ENCODE assay signal across 14 cellular contexts in the genomic region with DNA sequence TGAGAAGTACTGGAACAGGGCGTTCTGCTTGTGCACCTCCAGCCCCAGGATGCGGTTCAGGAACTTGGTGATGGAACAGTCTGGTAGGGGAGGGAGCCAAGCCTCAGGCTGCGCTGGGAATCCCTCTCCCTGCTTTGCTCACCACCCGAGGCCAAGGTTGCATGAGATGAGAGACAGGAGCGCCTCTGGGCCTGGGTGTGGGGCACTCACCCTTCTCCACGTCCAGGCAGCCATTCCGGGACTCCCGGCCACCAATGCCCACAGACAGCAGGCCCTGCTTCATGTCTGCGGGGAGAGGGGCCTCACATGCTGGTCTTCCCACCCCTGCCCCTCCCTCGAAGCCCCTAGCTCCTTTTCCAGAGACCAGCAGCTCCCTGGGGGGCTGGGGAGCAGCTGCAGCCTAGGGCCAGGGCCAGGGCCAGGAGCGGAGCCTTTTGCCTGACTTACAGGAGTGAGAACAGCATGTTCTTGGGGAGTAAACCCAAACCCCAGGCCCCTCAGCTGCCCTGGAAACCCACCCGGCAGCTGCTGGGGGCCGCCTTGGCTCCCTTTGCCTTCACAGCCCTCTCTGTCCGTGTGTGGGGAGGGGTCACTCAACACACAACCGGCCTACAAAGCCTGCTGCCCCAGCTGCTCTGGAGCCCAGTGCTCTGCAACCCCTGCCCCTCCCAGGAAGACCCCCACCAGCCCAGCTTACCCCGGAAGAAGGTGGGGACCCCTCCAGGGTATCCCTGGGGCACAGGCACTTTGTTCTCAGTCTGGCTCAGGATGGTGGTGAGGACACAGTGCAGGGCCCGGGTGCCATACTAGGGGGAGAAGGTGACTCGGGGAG. TPM values are rescaled to one million over a fixed set of nuclear protein-coding genes. Genes with fewer than 3 reads are reported as not detected.
DNase-seq lines count a peak whose midpoint lies in the region; ATAC-seq and TF ChIP-seq lines count a peak whose summit lies in the region.
"Had no signal": no experiment of that assay in that cellular context is flagged by ENCODE, and none has a peak within 500 bp of the region (broad histone marks: within the 10 kb centered on the region; RNA-seq: fewer than 3 reads in every experiment).

No MANE protein-coding gene starts in this region.

- no peak overlapping the region for H3K18ac ChIP-seq in IMR-90 (ENCODE audit: low read depth, low read length)

- POLR2A ChIA-PET in IMR-90 (lab: Charles Lee; ENCODE audit: unreplicated experiment), result interaction anchor here (0.6 kb wide), 1 partner anchor 17 kb away, joined by 4 read pairs; no protein-coding TSS in a partner anchor

- H3K9ac ChIP-seq in BLaER1 (0 out of 2 replicates have a peak overlapping the region, but pooled peaks have one; percentile 34), IMR-90 (ENCODE audit: low read depth, low read length) (no peak overlapping the region)

- H4K8ac ChIP-seq in IMR-90 (ENCODE audit: low read depth in 2 of 2, low read length in 2 of 2), result no peak overlapping the region

- H3K4me3 ChIP-seq in BLaER1 (no peak overlapping the region), IMR-90 (ENCODE audit: insufficient read depth, low read depth, low read length) (no peak overlapping the region), sigmoid colon (no peak overlapping the region)

- no TSS peak for BruUV-seq in IMR-90 (replicated peaks; lab: Mats Ljungman, UMichigan)

- TF ChIP-seq POLR2A in IMR-90 (IDR thresholded peaks at IDR 0.05; ENCODE audit: low read depth, low read length) (no peak), sigmoid colon (IDR thresholded peaks at IDR 0.05) (no peak)

- no peak overlapping the region for H2AK5ac ChIP-seq in IMR-90 (ENCODE audit: low read depth, low read length)

- WGBS in IMR-90 (ENCODE audit: extremely low coverage in 2 of 2, insufficient read length in 1 of 2), 2 experiments, result 50% methylated on average over 2 of the region's 18 CpGs; no CpG with 5 or more reads in 1 of the 2 experiments
- WGBS in sigmoid colon, 2 donors, result 85 to 88% methylated on average over 18 of the region's 18 CpGs

- peaks cover 3 to 31% of the 10 kb centered on the region in 2 experiments; a peak in 3 of 4 replicates for H3K79me1 ChIP-seq in IMR-90 (ENCODE audit: low read depth in 1 of 2, low read length in 2 of 2)

- H2BK20ac ChIP-seq in IMR-90 (ENCODE audit: low read depth, low read length), result no peak overlapping the region

- H2BK5ac ChIP-seq in IMR-90 (ENCODE audit: low read depth, low read length, poor library complexity, severe bottlenecking), result no peak overlapping the region

- no peak for ATAC-seq in IMR-90 (ENCODE audit: low read depth)
- no peak for ATAC-seq in GM18520 (IDR thresholded peaks at IDR 0.05; ENCODE audit: unreplicated experiment)
- ATAC-seq in HG03354 (IDR thresholded peaks at IDR 0.05; ENCODE audit: poor library complexity, severe bottlenecking, unreplicated experiment), result no peak
- ATAC-seq in GM21737 (IDR thresholded peaks at IDR 0.05; ENCODE audit: unreplicated experiment), result no peak

- H3K27ac ChIP-seq in BLaER1 (0 out of 2 replicates have a peak overlapping the region, but pooled peaks have one; percentile 26), IMR-90 (ENCODE audit: insufficient read depth, low read length) (no peak overlapping the region), sigmoid colon (peak overlapping the region; percentile 80 to 85 (median 82)), caudate nucleus (ENCODE audit: low read depth, low read length) (no peak overlapping the region)
- H3K27ac ChIP-seq: WERI-Rb-1 had no signal

- intact Hi-C loops in IMR-90 (cut with micrococcal nuclease) (loop anchor here (5.0 kb wide), 1 partner anchor 81 kb away; no protein-coding TSS in a partner anchor), sigmoid colon (cut with DNase I) (loop anchor here (5.0 kb wide), 1 partner anchor 81 kb away; no protein-coding TSS in a partner anchor)

- H2AK9ac ChIP-seq in IMR-90 (replicated peaks; ENCODE audit: low read depth, low read length, poor library complexity), result peak overlapping the region; percentile 28

- H3K4me2 ChIP-seq in BLaER1 (no peak overlapping the region), IMR-90 (ENCODE audit: low read depth, low read length) (no peak overlapping the region)

- H3K14ac ChIP-seq in IMR-90 (replicated peaks; ENCODE audit: low read depth, low read length), result no peak overlapping the region

- no peak for TF ChIP-seq EP300 in sigmoid colon (IDR thresholded peaks at IDR 0.05)

- no peak overlapping the region for H2AFZ ChIP-seq in IMR-90 (replicated peaks; ENCODE audit: low read length, poor library complexity)

- no peak overlapping the region for H2BK120ac ChIP-seq in IMR-90 (ENCODE audit: low read depth, low read length)

- no peak for TF ChIP-seq RAD21 in IMR-90 (IDR thresholded peaks at IDR 0.05; ENCODE audit: low read length)

- TF ChIP-seq CTCF in IMR-90 (conservative IDR thresholded peaks at IDR 0.05; ENCODE audit: low read depth, low read length) (no peak), sigmoid colon (IDR thresholded peaks at IDR 0.05) (no peak)

- no peak overlapping the region for H4K5ac ChIP-seq in IMR-90 (ENCODE audit: low read depth, low read length)

- H3K4me1 ChIP-seq in BLaER1 (peaks cover 43% of the 10 kb centered on the region), IMR-90 (ENCODE audit: control insufficient read depth, insufficient read depth, low read length) (peaks cover 11% of the 10 kb centered on the region), sigmoid colon (peaks cover 0 to 40% (median 29%) of the 10 kb centered on the region in 4 donors)

- no peak overlapping the region for H4K91ac ChIP-seq in IMR-90 (ENCODE audit: insufficient read depth, low read depth, low read length)

- in situ Hi-C loops in IMR-90 (cut with MboI; ENCODE audit: low sequenced_read_pairs), result no loop called here

- no peaks in the 10 kb centered on the region for H3K9me1 ChIP-seq in IMR-90 (ENCODE audit: insufficient read depth, low read length)

- no peak overlapping the region for H3K4ac ChIP-seq in IMR-90 (ENCODE audit: low read depth, low read length)

- peaks cover 63% of the 10 kb centered on the region for H4K20me1 ChIP-seq in BLaER1
- peaks cover 42% of the 10 kb centered on the region for H4K20me1 ChIP-seq in IMR-90 (ENCODE audit: insufficient read depth, low read length)

- DNase-seq in IMR-90 (no peak), cerebellar cortex (ENCODE audit: low spot score) (peak; percentile 50), sigmoid colon (no peak), caudate nucleus (lab: John Stamatoyannopoulos, UW) (no peak)
- DNase-seq: activated CD8-positive, alpha-beta memory T cell treated with anti-CD3 and anti-CD28 coated beads for 24 hours; EL; NCI-H1930; NCI-H526 treated with DMSO at 0.1 percent for 48 hours; OCI-M1; WERI-Rb-1 had no signal

- dilution Hi-C loops in IMR-90 (cut with HindIII; ENCODE audit: low sequenced_read_pairs, unreplicated experiment), result no loop called here

- no peak overlapping the region for H3K56ac ChIP-seq in IMR-90 (ENCODE audit: extremely low read depth, insufficient read depth, low read length)

- peaks cover 76% of the 10 kb centered on the region for H3K36me3 ChIP-seq in BLaER1
- H3K36me3 ChIP-seq in IMR-90 (ENCODE audit: control insufficient read depth, insufficient read depth, low read length), result peaks cover 78% of the 10 kb centered on the region
- peaks cover 16 to 89% (median 47%) of the 10 kb centered on the region in 4 donors for H3K36me3 ChIP-seq in sigmoid colon

- no peak overlapping the region for H3K23ac ChIP-seq in IMR-90 (ENCODE audit: low read depth, low read length)

- H3K9me3 ChIP-seq in BLaER1 (no peaks in the 10 kb centered on the region), IMR-90 (ENCODE audit: control insufficient read depth, insufficient read depth, low read length) (no peaks in the 10 kb centered on the region), sigmoid colon (no peaks in the 10 kb centered on the region)

- CTCF ChIA-PET in IMR-90 (lab: Yijun Ruan, JAX), result no interaction called here

- H2BK15ac ChIP-seq in IMR-90 (ENCODE audit: low read depth, low read length), result no peak overlapping the region

- no peaks in the 10 kb centered on the region for H3K27me3 ChIP-seq in BLaER1
- H3K27me3 ChIP-seq in IMR-90 (ENCODE audit: control insufficient read depth, insufficient read depth, low read length), result no peaks in the 10 kb centered on the region
- no peaks in the 10 kb centered on the region for H3K27me3 ChIP-seq in sigmoid colon

TF ChIP-seq in IMR-90, 13 proteins besides CTCF, POLR2A, EP300 and RAD21:
- TF ChIP-seq NFE2L2 (IDR thresholded peaks at IDR 0.05; ENCODE audit: low read depth, low read length), result no peak
- TF ChIP-seq SMC3 (IDR thresholded peaks at IDR 0.05; ENCODE audit: low read depth, low read length), result no peak
- no peak for TF ChIP-seq FOS (IDR thresholded peaks at IDR 0.05; ENCODE audit: low read depth, low read length)
- no peak for TF ChIP-seq CHD1 (IDR thresholded peaks at IDR 0.05; ENCODE audit: low read depth, low read length)
TF ChIP-seq in IMR-90: peak in this region for 0.

RNA-seq across cellular contexts. Expression of a gene that starts 7.2 kb away (rescaled TPM):
- total RNA-seq in IMR-90 (2012; rRNA removed) (357 and 415 TPM in 2 replicates), sigmoid colon (100 to 1,000 TPM; 269 to 433 (median 371) TPM)
- polyA plus RNA-seq in IMR-90 (2012; rRNA removed) (1,083 and 1,136 TPM in 2 replicates), sigmoid colon (100 to 1,000 TPM; 311 to 662 (median 643) TPM)
- 2,056 and 2,058 TPM in 2 replicates for polyA plus RNA-seq in IMR-90 (2012; cell fraction: cytosol; rRNA removed)
- polyA plus RNA-seq in IMR-90 (2012; cell fraction: nucleus; rRNA removed; ENCODE audit: low replicate concordance), result 1,128 and 1,215 TPM in 2 replicates

RNA-seq across cellular contexts. Expression of a gene that starts 15.8 kb away (rescaled TPM):
- 195 and 294 TPM in 2 replicates for total RNA-seq in IMR-90 (2012; rRNA removed)
- polyA plus RNA-seq in IMR-90 (2012; rRNA removed), result 391 and 449 TPM in 2 replicates
- polyA plus RNA-seq in IMR-90 (2012; cell fraction: cytosol; rRNA removed), result 408 and 821 TPM in 2 replicates
- 242 and 436 TPM in 2 replicates for polyA plus RNA-seq in IMR-90 (2012; cell fraction: nucleus; rRNA removed; ENCODE audit: low replicate concordance)
- 100 to 1,000 TPM in 2 of 4 donors, 10 to 100 TPM in 2; 82.0 to 203 (median 104) TPM for total RNA-seq in sigmoid colon
- polyA plus RNA-seq in sigmoid colon, result 100 to 1,000 TPM; 124 to 175 (median 133) TPM

RNA-seq across cellular contexts. Expression of a gene that starts 44.1 kb away (rescaled TPM):
- total RNA-seq in IMR-90 (2012; rRNA removed), result 0.83 and 1.3 TPM in 2 replicates
- polyA plus RNA-seq in IMR-90 (2012; rRNA removed), result 1.4 and 1.7 TPM in 2 replicates
- 2.0 and 2.2 TPM in 2 replicates for polyA plus RNA-seq in IMR-90 (2012; cell fraction: cytosol; rRNA removed)
- 3.0 and 10.5 TPM in 2 replicates for polyA plus RNA-seq in IMR-90 (2012; cell fraction: nucleus; rRNA removed; ENCODE audit: low replicate concordance)
- total RNA-seq in sigmoid colon, result 10 to 100 TPM; 12.8 to 21.6 (median 18.2) TPM
- polyA plus RNA-seq in sigmoid colon, result 100 to 1,000 TPM in 1 of 3 donors, 10 to 100 TPM in 2; 38.6 to 103 (median 39.0) TPM

Comparison
In these comparisons a context has a peak if more than half of its experiments do, and no peak if none do; other contexts are left out.
1. H3K27ac ChIP-seq: peak in BLaER1 (single experiment) and sigmoid colon (4 of 4); none in IMR-90 (single experiment) and caudate nucleus (single experiment).